23 cellular contexts compared by ENCODE assay signal in the genomic region with DNA sequence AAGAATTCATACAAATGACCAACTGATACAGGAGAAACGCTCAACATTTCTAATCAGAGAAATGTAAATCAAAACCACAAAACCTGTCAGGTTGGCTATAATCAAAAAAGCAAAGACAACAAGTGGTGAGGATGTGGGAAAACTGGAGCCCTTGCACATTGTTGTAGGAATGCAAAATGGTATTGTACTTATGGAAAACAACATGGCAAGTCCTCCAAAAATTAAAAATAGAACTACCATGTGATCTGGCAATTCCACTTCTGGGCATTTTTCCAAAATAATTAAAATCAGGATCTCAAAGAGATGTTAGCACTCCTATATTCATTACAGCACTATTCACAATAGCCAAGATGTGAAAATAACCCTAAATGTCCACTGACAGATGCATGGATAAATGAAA.
DNase-seq lines count a peak whose midpoint lies in the region; ATAC-seq and TF ChIP-seq lines count a peak whose summit lies in the region.
"Had no signal": no experiment of that assay in that cellular context is flagged by ENCODE, and none has a peak within 500 bp of the region (broad histone marks: within the 10 kb centered on the region; RNA-seq: fewer than 3 reads in every experiment).

No MANE protein-coding gene starts in this region.

- WGBS in adrenal gland, 4 donors = 70 to 82% (median 75%) methylated on average over 1 of the region's 1 CpG

- no peaks in the 10 kb centered on the region for H3K9me3 ChIP-seq in adrenal gland (replicated peaks in 1 of 3)
- H3K9me3 ChIP-seq: esophagus squamous epithelium had no signal

- H3K27me3 ChIP-seq in adrenal gland = no peaks in the 10 kb centered on the region
- H3K27me3 ChIP-seq: esophagus squamous epithelium, hepatocyte, spleen, suprapubic skin had no signal

- TF ChIP-seq POLR2A in adrenal gland (IDR thresholded peaks at IDR 0.05) = no peak

- no peak overlapping the region for H3K4me3 ChIP-seq in retinal pigment epithelial cell (ENCODE audit: low read length)
- H3K4me3 ChIP-seq in adrenal gland = no peak overlapping the region
- H3K4me3 ChIP-seq: esophagus squamous epithelium, hepatocyte, psoas muscle, spleen, suprapubic skin had no signal

- DNase-seq in DMS153 treated with DMSO at 0.1 percent for 48 hours (lab: John Stamatoyannopoulos, UW; ENCODE audit: unreplicated experiment) (peak; percentile 2), DMS153 (lab: John Stamatoyannopoulos, UW) (no peak), NCI-H446 treated with DMSO at 0.1 percent for 48 hours (lab: John Stamatoyannopoulos, UW) (peak; percentile 62), dermis blood vessel endothelial cell (peak; percentile 72), retinal pigment epithelial cell (ENCODE audit: low read depth) (peak; percentile 27), adrenal gland (no peak), HCEC 1CT (no peak)
- DNase-seq: 8988T; activated CD4-positive, CD25-positive, alpha-beta regulatory T cell; activated CD8-positive, alpha-beta memory T cell treated with anti-CD3 and anti-CD28 coated beads for 24 hours; activated T-cell treated with anti-CD3 and anti-CD28 coated beads, Interleukin-2, amount 50 U/mL, for 72 hours; esophagus squamous epithelium; islet precursor cell; NCI-H146; NCI-H526 treated with DMSO at 0.1 percent for 48 hours; psoas muscle; spleen; stimulated activated CD8-positive, alpha-beta memory T cell treated with anti-CD3 and anti-CD28 coated beads, Interleukin-4, amount 100 ng/mL, for 48 hours; T-helper 9 cell had no signal

- no peaks in the 10 kb centered on the region for H3K36me3 ChIP-seq in adrenal gland (replicated peaks in 1 of 2)

- H3K4me1 ChIP-seq in adrenal gland (replicated peaks in 1 of 2) = no peaks in the 10 kb centered on the region
- H3K4me1 ChIP-seq: esophagus squamous epithelium, psoas muscle, spleen, suprapubic skin had no signal

- intact Hi-C loops in adrenal gland (cut with DNase I) = no loop called here

- no peak for ATAC-seq in GM18520 (IDR thresholded peaks at IDR 0.05; ENCODE audit: unreplicated experiment)
- ATAC-seq: activated naive CD4-positive, alpha-beta T cell treated with anti-CD3 and anti-CD28 coated beads, Interleukin-2, amount 50 U/mL, for 72 hours; activated T-cell treated with anti-CD3 and anti-CD28 coated beads, Interleukin-2, amount 50 U/mL, for 72 hours had no signal

- TF ChIP-seq CTCF in retinal pigment epithelial cell (conservative IDR thresholded peaks at IDR 0.05; ENCODE audit: low read depth, low read length) = no peak
- no peak for TF ChIP-seq CTCF in adrenal gland (IDR thresholded peaks at IDR 0.05)

- no peak overlapping the region for H3K27ac ChIP-seq in adrenal gland
- H3K27ac ChIP-seq: esophagus squamous epithelium, hepatocyte, psoas muscle, spleen, suprapubic skin had no signal

Comparison
In these comparisons a context has a peak if more than half of its experiments do, and no peak if none do; other contexts are left out.
1. DNase-seq: peak in DMS153 treated with DMSO at 0.1 percent for 48 hours (single experiment), NCI-H446 treated with DMSO at 0.1 percent for 48 hours (single experiment), dermis blood vessel endothelial cell (single experiment) and retinal pigment epithelial cell (single experiment); none in DMS153 (single experiment), adrenal gland (0 of 7) and HCEC 1CT (single experiment).